1 cellular context compared by ENCODE assay signal in genomic region chr2:45674035-45674791, GRCh38.
TF ChIP-seq lines count a peak whose summit lies in the region.

No MANE protein-coding gene starts in this region.

TF ChIP-seq in GM12878, 131 proteins besides CTCF, POLR2A, EP300 and RAD21 (continued from another document):
- TF ChIP-seq E2F8 (IDR thresholded peaks at IDR 0.05; ENCODE audit: low read depth, partially characterized antibody) (no peak), USF1 (IDR thresholded peaks at IDR 0.05; ENCODE audit: borderline replicate concordance, extremely low read length, insufficient read depth, low read depth, low read length) (no peak), SPI1 (IDR thresholded peaks at IDR 0.05; ENCODE audit: borderline replicate concordance, insufficient read depth, low read depth, low read length) (peak; percentile 13; the same call in 1 of the 2 replicates)
